ENCODE assay signal across 26 cellular contexts in the genomic region with DNA sequence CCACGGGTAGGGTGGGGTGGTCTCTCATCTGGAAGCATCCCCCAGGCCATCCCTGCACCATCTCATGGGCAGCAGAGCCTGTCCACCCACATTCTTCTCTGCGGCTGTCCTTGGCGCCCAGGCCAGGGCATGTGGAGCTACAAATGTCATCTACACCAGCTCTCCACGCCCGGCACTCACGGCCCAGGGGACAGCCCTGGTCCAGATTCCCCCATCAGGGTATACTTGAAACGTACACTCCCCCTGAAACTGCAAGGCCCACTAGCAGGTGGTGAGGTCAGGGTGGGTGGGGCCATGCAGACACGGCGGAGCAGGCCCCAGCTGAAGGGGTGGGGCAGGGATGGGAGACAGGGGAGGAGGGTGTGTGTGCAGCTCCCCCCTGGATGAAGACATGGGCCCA.
DNase-seq lines count a peak whose midpoint lies in the region; ATAC-seq and TF ChIP-seq lines count a peak whose summit lies in the region.
"Had no signal": no experiment of that assay in that cellular context is flagged by ENCODE, and none has a peak within 500 bp of the region (broad histone marks: within the 10 kb centered on the region; RNA-seq: fewer than 3 reads in every experiment).

No MANE protein-coding gene starts in this region.

- CTCF ChIA-PET in HEK293 (lab: Yijun Ruan, JAX) = interaction anchor here (0.6 kb wide), 1 partner anchor 41 kb away, joined by 5 read pairs; no protein-coding TSS in a partner anchor

- H3K27ac ChIP-seq in HEK293 (ENCODE audit: extremely low read depth, low read depth, low read length) (no peak overlapping the region), angular gyrus (ENCODE audit: low read depth, low read length) (peak overlapping the region; percentile 92), substantia nigra (ENCODE audit: low read depth, low read length, poor library complexity, severe bottlenecking) (peak overlapping the region; percentile 84)
- H3K27ac ChIP-seq: hepatocyte, right lobe of liver, RWPE1, SJSA1, stomach had no signal

- POLR2A ChIA-PET in HEK293 (lab: Yijun Ruan, JAX) = interaction anchor here (0.7 to 1.2 kb wide), 2 partner anchors 9 to 19 kb away, joined by 3 to 4 read pairs; no protein-coding TSS in a partner anchor

- peak; percentile 9 for DNase-seq in medulla oblongata (ENCODE audit: extremely low spot score)
- peak in 2 of 49 donors; percentile 13 to 17 for DNase-seq in substantia nigra (lab: John Stamatoyannopoulos, UW)
- no peak for DNase-seq in 8988T
- DNase-seq in UCSD-AML1 (lab: John Stamatoyannopoulos, UW; ENCODE audit: unreplicated experiment) = no peak
- DNase-seq: activated CD8-positive, alpha-beta memory T cell treated with anti-CD3 and anti-CD28 coated beads, Interleukin-2, amount 10 ng/mL, durations not matched to agents 7 days and 5 days; activated T-cell treated with anti-CD3 and anti-CD28 coated beads, Interleukin-2, amount 50 U/mL, for 48 hours; C1 segment of cervical spinal cord; Caco-2; DMS79; GF-D8; mammary epithelial cell; NCI-H1092 treated with DMSO at 0.1 percent for 48 hours; NCI-H1694 treated with DMSO at 0.1 percent for 48 hours; NCI-H510A; right lobe of liver; stimulated activated CD8-positive, alpha-beta memory T cell treated with anti-CD3 and anti-CD28 coated beads, Interleukin-4, amount 100 ng/mL, for 48 hours; stomach; T-helper 1 cell had no signal

- no peaks in the 10 kb centered on the region for H3K9me3 ChIP-seq in HEK293 (ENCODE audit: control insufficient read depth, insufficient read depth, low read depth, low read length)
- H3K9me3 ChIP-seq: Caco-2, right lobe of liver, SJSA1, stomach, tibial nerve had no signal

- H3K36me3 ChIP-seq in HEK293 (ENCODE audit: control insufficient read depth in 2 of 2, insufficient read depth in 1 of 2, low read length in 2 of 2) = no peaks in the 10 kb centered on the region
- H3K36me3 ChIP-seq: right lobe of liver, SJSA1, stomach, tibial nerve had no signal

- H3K4me3 ChIP-seq in HEK293 (ENCODE audit: low read depth, low read length) = no peak overlapping the region
- H3K4me3 ChIP-seq: hepatocyte, K562, right lobe of liver, SJSA1, stomach, tibial nerve had no signal

- H3K4me1 ChIP-seq in HEK293 (ENCODE audit: control insufficient read depth, insufficient read depth, low read length) = no peaks in the 10 kb centered on the region
- H3K4me1 ChIP-seq: Caco-2 had no signal

- ATAC-seq in GM21423 (IDR thresholded peaks at IDR 0.05; ENCODE audit: unreplicated experiment) = no peak
- ATAC-seq: activated CD8-positive, alpha-beta memory T cell treated with anti-CD3 and anti-CD28 coated beads, Interleukin-2, amount 10 ng/mL, durations not matched to agents 7 days and 5 days; K562; right lobe of liver had no signal

- no peak for TF ChIP-seq CTCF in HEK293 (tag by site-specific recombination; IDR thresholded peaks at IDR 0.05)

TF ChIP-seq in HEK293, 187 proteins besides CTCF, POLR2A, EP300 and RAD21:
- TF ChIP-seq, protein P1, sequence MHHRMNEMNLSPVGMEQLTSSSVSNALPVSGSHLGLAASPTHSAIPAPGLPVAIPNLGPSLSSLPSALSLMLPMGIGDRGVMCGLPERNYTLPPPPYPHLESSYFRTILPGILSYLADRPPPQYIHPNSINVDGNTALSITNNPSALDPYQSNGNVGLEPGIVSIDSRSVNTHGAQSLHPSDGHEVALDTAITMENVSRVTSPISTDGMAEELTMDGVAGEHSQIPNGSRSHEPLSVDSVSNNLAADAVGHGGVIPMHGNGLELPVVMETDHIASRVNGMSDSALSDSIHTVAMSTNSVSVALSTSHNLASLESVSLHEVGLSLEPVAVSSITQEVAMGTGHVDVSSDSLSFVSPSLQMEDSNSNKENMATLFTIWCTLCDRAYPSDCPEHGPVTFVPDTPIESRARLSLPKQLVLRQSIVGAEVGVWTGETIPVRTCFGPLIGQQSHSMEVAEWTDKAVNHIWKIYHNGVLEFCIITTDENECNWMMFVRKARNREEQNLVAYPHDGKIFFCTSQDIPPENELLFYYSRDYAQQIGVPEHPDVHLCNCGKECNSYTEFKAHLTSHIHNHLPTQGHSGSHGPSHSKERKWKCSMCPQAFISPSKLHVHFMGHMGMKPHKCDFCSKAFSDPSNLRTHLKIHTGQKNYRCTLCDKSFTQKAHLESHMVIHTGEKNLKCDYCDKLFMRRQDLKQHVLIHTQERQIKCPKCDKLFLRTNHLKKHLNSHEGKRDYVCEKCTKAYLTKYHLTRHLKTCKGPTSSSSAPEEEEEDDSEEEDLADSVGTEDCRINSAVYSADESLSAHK (tag by site-specific recombination; IDR thresholded peaks at IDR 0.05) = peak; percentile 96
- TF ChIP-seq KLF1 (tag by site-specific recombination; IDR thresholded peaks at IDR 0.05) = peak; percentile 77
- no peak for TF ChIP-seq ZNF76 (tag by site-specific recombination; IDR thresholded peaks at IDR 0.05; ENCODE audit: borderline replicate concordance, low read depth)
